8 cellular contexts compared by ENCODE assay signal in the genomic region with DNA sequence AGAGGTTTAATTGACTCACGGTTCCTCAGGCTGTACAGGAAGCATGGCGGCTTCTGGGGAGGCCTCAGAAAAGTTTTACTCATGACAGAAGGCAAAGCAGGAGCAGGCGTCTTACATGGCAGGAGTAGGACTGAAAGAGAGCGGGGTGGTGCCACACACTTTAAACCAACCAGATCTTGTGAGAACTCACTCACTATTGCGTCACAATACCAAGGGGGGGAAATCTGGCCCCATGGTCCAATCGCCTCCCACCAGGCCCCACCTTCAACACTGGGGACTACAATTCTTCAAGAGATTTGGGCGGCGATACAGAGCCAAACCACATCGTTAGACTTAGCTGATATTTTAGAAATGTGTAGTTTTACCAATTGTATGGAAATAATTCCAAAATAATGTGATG.
"Had no signal": no experiment of that assay in that cellular context is flagged by ENCODE, and none has a peak within 500 bp of the region (broad histone marks: within the 10 kb centered on the region; RNA-seq: fewer than 3 reads in every experiment).

No MANE protein-coding gene starts in this region.

- H3K9me3 Mint-ChIP-seq: GM23338, HFFc6 had no signal

- H3K36me3 Mint-ChIP-seq: IgD-negative memory B cell had no signal

- ATAC-seq: GM23338, HCT116 had no signal

- H2AFZ ChIP-seq: GM23338 had no signal

- DNase-seq: H7, HFFc6, KBM-7 had no signal

- H3K4me1 Mint-ChIP-seq: GM23338, IgD-negative memory B cell had no signal

- H3K4me2 ChIP-seq: GM23338 had no signal

- H3K4me3 Mint-ChIP-seq: GM23338, HFFc6, IgD-negative memory B cell had no signal

- H3K36me3 ChIP-seq: HAP-1 had no signal

- H3K9me3 ChIP-seq: HAP-1 had no signal

- H3K27ac Mint-ChIP-seq: GM23338, HFFc6, IgD-negative memory B cell had no signal

- H3K4me3 ChIP-seq: GM23338, HAP-1 had no signal

- H3K27me3 Mint-ChIP-seq: IgD-negative memory B cell had no signal

- H3K4me1 ChIP-seq: HAP-1 had no signal

- H3K27ac ChIP-seq: HL-60 had no signal
